ENCODE assay signal across 1 cellular context in the genomic region with DNA sequence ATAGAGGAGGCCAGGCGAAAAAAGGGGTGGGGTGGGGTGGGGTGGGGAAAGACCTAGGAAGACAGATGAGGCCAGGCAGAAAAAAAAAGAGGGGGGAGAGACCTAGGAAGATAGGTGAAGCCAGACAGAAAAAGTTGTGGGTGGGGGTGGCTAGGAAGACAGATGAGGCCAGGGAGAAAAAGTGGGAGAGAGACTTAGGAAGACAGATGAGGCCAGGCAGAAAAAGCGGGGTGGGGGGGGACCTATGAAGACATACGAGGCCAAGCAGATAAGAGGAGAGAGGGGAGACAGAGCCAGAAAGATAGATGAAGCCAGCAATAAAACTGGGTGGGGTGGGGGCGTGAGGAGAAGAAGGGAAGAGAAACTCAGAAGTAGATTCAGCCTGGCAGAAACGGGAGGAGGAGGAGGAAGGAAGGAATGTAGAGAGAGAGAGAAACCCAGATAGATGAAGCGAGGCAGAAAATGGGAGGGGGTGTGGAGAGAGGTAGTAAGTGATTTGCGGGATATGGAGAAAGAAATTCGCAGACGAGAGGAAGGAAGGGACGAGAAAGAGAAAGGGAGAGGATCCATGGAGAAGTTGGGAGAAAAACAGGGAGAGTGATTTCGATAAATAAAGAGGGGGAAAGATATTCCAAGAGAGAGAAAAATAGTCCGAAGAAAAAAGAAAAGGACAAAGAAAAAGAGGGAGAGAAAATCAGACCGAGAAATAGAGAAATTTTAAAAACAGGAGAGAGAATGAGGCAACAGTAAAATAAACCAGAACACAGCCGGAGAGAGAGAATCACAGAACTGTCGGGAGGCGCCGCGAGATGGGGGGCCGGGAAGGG.
TF ChIP-seq lines count a peak whose summit lies in the region.

No MANE protein-coding gene starts in this region.

TF ChIP-seq in HCT116, 20 proteins besides CTCF, POLR2A, EP300 and RAD21 (continued from another document):
- TF ChIP-seq, protein P1, sequence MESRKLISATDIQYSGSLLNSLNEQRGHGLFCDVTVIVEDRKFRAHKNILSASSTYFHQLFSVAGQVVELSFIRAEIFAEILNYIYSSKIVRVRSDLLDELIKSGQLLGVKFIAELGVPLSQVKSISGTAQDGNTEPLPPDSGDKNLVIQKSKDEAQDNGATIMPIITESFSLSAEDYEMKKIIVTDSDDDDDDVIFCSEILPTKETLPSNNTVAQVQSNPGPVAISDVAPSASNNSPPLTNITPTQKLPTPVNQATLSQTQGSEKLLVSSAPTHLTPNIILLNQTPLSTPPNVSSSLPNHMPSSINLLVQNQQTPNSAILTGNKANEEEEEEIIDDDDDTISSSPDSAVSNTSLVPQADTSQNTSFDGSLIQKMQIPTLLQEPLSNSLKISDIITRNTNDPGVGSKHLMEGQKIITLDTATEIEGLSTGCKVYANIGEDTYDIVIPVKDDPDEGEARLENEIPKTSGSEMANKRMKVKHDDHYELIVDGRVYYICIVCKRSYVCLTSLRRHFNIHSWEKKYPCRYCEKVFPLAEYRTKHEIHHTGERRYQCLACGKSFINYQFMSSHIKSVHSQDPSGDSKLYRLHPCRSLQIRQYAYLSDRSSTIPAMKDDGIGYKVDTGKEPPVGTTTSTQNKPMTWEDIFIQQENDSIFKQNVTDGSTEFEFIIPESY (IDR thresholded peaks at IDR 0.05; ENCODE audit: extremely low read depth, insufficient replicate concordance, low read length) = no peak
- no peak for TF ChIP-seq SRF (IDR thresholded peaks at IDR 0.05; ENCODE audit: low read depth)
